In genomic region chr2:159234868-159235267, GRCh38 we compare ENCODE assay signal across 9 cellular contexts.
"Had no signal": no experiment of that assay in that cellular context is flagged by ENCODE, and none has a peak within 500 bp of the region (broad histone marks: within the 10 kb centered on the region; RNA-seq: fewer than 3 reads in every experiment).

No MANE protein-coding gene starts in this region.

- H3K4me1 Mint-ChIP-seq: GM23338, IgD-negative memory B cell had no signal

- H3K27ac Mint-ChIP-seq: GM23338, HFFc6, IgD-negative memory B cell had no signal

- H3K9me3 Mint-ChIP-seq: GM23338, HFFc6, IgD-negative memory B cell had no signal

- H2AFZ ChIP-seq: GM23338 had no signal

- H3K4me3 ChIP-seq: GM23338, HAP-1 had no signal

- FAIRE-seq: H1, H54 had no signal

- H3K4me3 Mint-ChIP-seq: GM23338, HFFc6, IgD-negative memory B cell had no signal

- H3K4me1 ChIP-seq: HAP-1 had no signal

- H3K27ac ChIP-seq: HL-60 had no signal

- ATAC-seq: GM23338, HCT116 had no signal

- DNase-seq: HFFc6, KG1 had no signal

- H3K36me3 ChIP-seq: HAP-1 had no signal

- H3K27me3 Mint-ChIP-seq: IgD-negative memory B cell had no signal

- H3K4me2 ChIP-seq: GM23338 had no signal

- H3K9me3 ChIP-seq: HAP-1 had no signal
